In the genomic region with DNA sequence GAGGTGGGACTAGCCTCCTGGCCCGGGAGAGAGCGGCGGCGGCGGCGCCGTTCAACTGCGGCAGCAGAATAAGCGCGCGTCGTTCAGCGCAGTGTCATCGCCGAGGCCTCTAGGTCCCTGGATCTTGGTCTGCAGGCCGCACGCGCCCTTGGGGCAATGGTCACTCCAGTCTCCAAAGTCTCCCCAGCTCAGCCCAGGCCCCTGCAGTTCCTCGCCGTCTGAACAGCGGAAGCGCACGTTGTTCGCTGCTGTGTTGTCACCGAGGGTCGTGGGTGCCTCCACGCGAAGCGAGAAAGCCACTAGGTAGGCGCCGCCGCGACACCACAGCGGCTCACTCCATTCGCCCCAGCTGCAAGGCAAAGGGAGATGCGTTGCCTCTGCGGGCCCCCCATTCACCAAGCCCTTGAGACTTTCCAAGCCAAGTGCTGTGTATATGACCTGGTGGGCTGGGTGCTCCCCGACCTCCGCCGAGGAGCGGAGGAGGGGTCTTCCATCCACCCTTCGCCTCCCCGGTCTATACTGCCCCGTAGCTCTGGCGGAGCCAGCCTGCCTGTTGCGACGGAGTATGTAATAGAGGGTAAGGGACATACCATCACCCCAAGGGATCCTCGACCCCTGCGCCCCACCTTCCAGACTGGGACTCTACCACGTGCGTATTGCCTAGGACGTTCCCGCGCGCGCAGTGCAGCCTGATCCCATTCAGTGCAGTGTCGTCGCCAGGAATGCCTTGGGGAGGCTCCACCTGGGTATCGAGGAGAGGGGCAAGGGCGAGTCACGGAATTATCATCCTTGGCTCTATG, we compare ENCODE assay signal across 1 cellular context.
TF ChIP-seq lines count a peak whose summit lies in the region.

No MANE protein-coding gene starts in this region.

TF ChIP-seq in H1, 55 proteins besides CTCF, POLR2A, EP300 and RAD21:
- TF ChIP-seq EZH2 (IDR thresholded peaks at IDR 0.05; ENCODE audit: low read depth, low read length, severe bottlenecking) (no peak), JUN (IDR thresholded peaks at IDR 0.05; ENCODE audit: low read depth, low read length) (no peak)
TF ChIP-seq in H1: peak in this region for 0.
